ENCODE assay signal across 19 cellular contexts in genomic region chrX:633043-633654, GRCh38. TPM values are rescaled to one million over a fixed set of nuclear protein-coding genes. Genes with fewer than 3 reads are reported as not detected.
"Had no signal": no experiment of that assay in that cellular context is flagged by ENCODE, and none has a peak within 500 bp of the region (broad histone marks: within the 10 kb centered on the region; RNA-seq: fewer than 3 reads in every experiment).

No MANE protein-coding gene starts in this region.

- H3K9me3 Mint-ChIP-seq: activated T-helper 2 cell treated with anti-CD3 and anti-CD28 coated beads, Interferon-gamma antibody, Interleukin-2, Interleukin-4, amounts not matched to agents 10 μg/mL and 5 μg/mL and 100 μg/mL, durations not matched to agents 14 hours and 24 hours and 36 hours; stimulated activated naive CD8-positive, alpha-beta T cell treated with anti-CD3 and anti-CD28 coated beads, Interleukin-15, Interleukin-2, amounts not matched to agents 100 ng/mL and 50 ng/mL, for 24 hours had no signal

- H3K27ac Mint-ChIP-seq: activated T-helper 2 cell treated with anti-CD3 and anti-CD28 coated beads, Interferon-gamma antibody, Interleukin-2, Interleukin-4, amounts not matched to agents 10 μg/mL and 5 μg/mL and 100 μg/mL, durations not matched to agents 14 hours and 24 hours and 36 hours; natural killer cell; progenitor cell of endocrine pancreas; stimulated activated naive CD8-positive, alpha-beta T cell treated with anti-CD3 and anti-CD28 coated beads, Interleukin-15, Interleukin-2, amounts not matched to agents 100 ng/mL and 50 ng/mL, for 24 hours had no signal

- H3K36me3 Mint-ChIP-seq: natural killer cell had no signal

- ATAC-seq: esophagus mucosa, left cardiac atrium, natural killer cell had no signal

- DNase-seq: activated CD4-positive, alpha-beta T cell treated with anti-CD3 and anti-CD28 coated beads, Interleukin-2, amount 50 U/mL, for 1 hour; activated naive CD4-positive, alpha-beta T cell treated with anti-CD3 and anti-CD28 coated beads, Interleukin-2, amount 50 U/mL, for 16 hours; activated T-cell treated with anti-CD3 and anti-CD28 coated beads for 4 hours; left cardiac atrium; natural killer cell; nucleus accumbens; T-helper 1 cell; T-helper 9 cell had no signal

- H3K4me3 ChIP-seq: adrenal gland, coronary artery, right atrium auricular region, tibial nerve, vagina had no signal

- H3K9me3 ChIP-seq: adrenal gland, breast epithelium, right atrium auricular region, tibial nerve, vagina had no signal

- H3K27ac ChIP-seq: adrenal gland, breast epithelium, coronary artery, right atrium auricular region, tibial nerve, vagina had no signal

- H3K4me1 ChIP-seq: adrenal gland, breast epithelium, vagina had no signal

- H3K36me3 ChIP-seq: adrenal gland, breast epithelium, right atrium auricular region, tibial nerve, vagina had no signal

- H3K4me3 Mint-ChIP-seq: natural killer cell; stimulated activated naive CD8-positive, alpha-beta T cell treated with anti-CD3 and anti-CD28 coated beads, Interleukin-15, Interleukin-2, amounts not matched to agents 100 ng/mL and 50 ng/mL, for 24 hours had no signal

RNA-seq across cellular contexts. Expression of gene SHOX, which starts 2.6 kb away (rescaled TPM):
- total RNA-seq: activated T-helper 2 cell treated with anti-CD3 and anti-CD28 coated beads, Interferon-gamma antibody, Interleukin-2, Interleukin-4, amounts not matched to agents 10 μg/mL and 5 μg/mL and 100 μg/mL, durations not matched to agents 14 hours and 24 hours and 36 hours; adrenal gland; astrocyte; esophagus mucosa; left cardiac atrium; natural killer cell; progenitor cell of endocrine pancreas; right atrium auricular region; vagina had no signal
